Comparison of ENCODE assay signal across 24 cellular contexts in the genomic region with DNA sequence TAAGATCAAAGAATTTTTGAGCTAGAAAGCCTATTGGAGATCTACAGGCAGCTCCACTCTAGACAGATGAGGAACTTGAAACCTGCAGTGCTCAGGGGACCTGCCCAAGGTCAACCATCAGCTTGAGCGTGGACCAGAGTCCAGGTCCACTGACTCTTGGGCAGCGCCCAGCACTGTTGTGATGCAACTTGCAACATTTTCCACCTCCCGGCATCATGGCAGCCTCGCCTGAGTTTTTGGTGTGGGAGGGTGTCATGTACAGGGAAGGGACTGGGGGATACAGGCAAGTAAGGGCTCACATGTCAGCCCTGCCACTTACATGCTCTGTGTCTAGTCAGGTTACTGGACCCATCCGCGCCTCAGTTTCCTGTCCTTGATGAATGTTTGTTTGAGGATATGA.
"Had no signal": no experiment of that assay in that cellular context is flagged by ENCODE, and none has a peak within 500 bp of the region (broad histone marks: within the 10 kb centered on the region; RNA-seq: fewer than 3 reads in every experiment).

No MANE protein-coding gene starts in this region.

- H3K36me3 ChIP-seq: gastrocnemius medialis, neutrophil, suprapubic skin, transverse colon, vagina had no signal

- H3K36me3 Mint-ChIP-seq: memory B cell; naive thymus-derived CD4-positive, alpha-beta T cell; stimulated activated naive B cell treated with anti-CD40 and anti-IgM and Interleukin-4, amounts not matched to agents 10 μg/mL and 1 μg/mL and 100 μg/mL, for 72 hours had no signal

- H2AFZ ChIP-seq: parathyroid adenoma had no signal

- H3K27me3 Mint-ChIP-seq: progenitor cell of endocrine pancreas; stimulated activated naive B cell treated with anti-CD40 and anti-IgM and Interleukin-4, amounts not matched to agents 10 μg/mL and 1 μg/mL and 100 μg/mL, for 72 hours; stimulated activated naive CD8-positive, alpha-beta T cell treated with anti-CD3 and anti-CD28 coated beads, Interleukin-15, amount 100 ng/mL, for 72 hours had no signal

- FAIRE-seq: kidney had no signal

- H3K9me3 ChIP-seq: gastrocnemius medialis, neutrophil, suprapubic skin, transverse colon, vagina had no signal

- H3K9ac ChIP-seq: parathyroid adenoma had no signal

- H3K79me2 ChIP-seq: parathyroid adenoma had no signal

- DNase-seq: cerebellar nuclear complex; dorsolateral prefrontal cortex; effector CD4-positive, alpha-beta T cell; foreskin fibroblast; gastrocnemius medialis; head of caudate nucleus; kidney; midbrain; naive thymus-derived CD4-positive, alpha-beta T cell; stimulated activated CD4-positive, alpha-beta T cell treated with anti-CD3 and anti-CD28 coated beads, Interleukin-2, amount 100 ng/mL, for 24 hours; stimulated activated naive B cell treated with anti-CD40 and anti-IgM and Interleukin-4, amounts not matched to agents 10 μg/mL and 1 μg/mL and 100 μg/mL, for 72 hours; stimulated activated naive CD8-positive, alpha-beta T cell treated with anti-CD3 and anti-CD28 coated beads, Interleukin-15, amount 100 ng/mL, for 72 hours; transverse colon had no signal

- H3K27ac ChIP-seq: dorsolateral prefrontal cortex, epithelial cell of prostate, gastrocnemius medialis, neutrophil, parathyroid adenoma, suprapubic skin, transverse colon, vagina had no signal

- H3K4me1 ChIP-seq: gastrocnemius medialis, parathyroid adenoma, suprapubic skin, transverse colon, vagina had no signal

- H3K9me3 Mint-ChIP-seq: stimulated activated naive CD8-positive, alpha-beta T cell treated with anti-CD3 and anti-CD28 coated beads, Interleukin-15, amount 100 ng/mL, for 72 hours had no signal

- H3K4me3 ChIP-seq: dorsolateral prefrontal cortex, gastrocnemius medialis, lung, suprapubic skin, transverse colon, vagina had no signal

- H3K4me1 Mint-ChIP-seq: stimulated activated naive B cell treated with anti-CD40 and anti-IgM and Interleukin-4, amounts not matched to agents 10 μg/mL and 1 μg/mL and 100 μg/mL, for 72 hours had no signal

- H3K27ac Mint-ChIP-seq: memory B cell; naive thymus-derived CD4-positive, alpha-beta T cell; progenitor cell of endocrine pancreas; stimulated activated naive B cell treated with anti-CD40 and anti-IgM and Interleukin-4, amounts not matched to agents 10 μg/mL and 1 μg/mL and 100 μg/mL, for 72 hours had no signal

- H3K27me3 ChIP-seq: dorsolateral prefrontal cortex, gastrocnemius medialis, neutrophil, suprapubic skin, transverse colon, vagina had no signal

- ATAC-seq: esophagus mucosa; gastrocnemius medialis; left lobe of liver; naive thymus-derived CD4-positive, alpha-beta T cell; sciatic nerve; stimulated activated naive B cell treated with anti-CD40 and anti-IgM and Interleukin-4, amounts not matched to agents 10 μg/mL and 1 μg/mL and 100 μg/mL, for 72 hours; stimulated activated naive CD8-positive, alpha-beta T cell treated with anti-CD3 and anti-CD28 coated beads, Interleukin-15, amount 100 ng/mL, for 72 hours had no signal

- H3K4me3 Mint-ChIP-seq: memory B cell; naive thymus-derived CD4-positive, alpha-beta T cell; stimulated activated naive B cell treated with anti-CD40 and anti-IgM and Interleukin-4, amounts not matched to agents 10 μg/mL and 1 μg/mL and 100 μg/mL, for 72 hours; stimulated activated naive CD8-positive, alpha-beta T cell treated with anti-CD3 and anti-CD28 coated beads, Interleukin-15, amount 100 ng/mL, for 72 hours had no signal
